Comparison of ENCODE assay signal across 7 cellular contexts in the genomic region with DNA sequence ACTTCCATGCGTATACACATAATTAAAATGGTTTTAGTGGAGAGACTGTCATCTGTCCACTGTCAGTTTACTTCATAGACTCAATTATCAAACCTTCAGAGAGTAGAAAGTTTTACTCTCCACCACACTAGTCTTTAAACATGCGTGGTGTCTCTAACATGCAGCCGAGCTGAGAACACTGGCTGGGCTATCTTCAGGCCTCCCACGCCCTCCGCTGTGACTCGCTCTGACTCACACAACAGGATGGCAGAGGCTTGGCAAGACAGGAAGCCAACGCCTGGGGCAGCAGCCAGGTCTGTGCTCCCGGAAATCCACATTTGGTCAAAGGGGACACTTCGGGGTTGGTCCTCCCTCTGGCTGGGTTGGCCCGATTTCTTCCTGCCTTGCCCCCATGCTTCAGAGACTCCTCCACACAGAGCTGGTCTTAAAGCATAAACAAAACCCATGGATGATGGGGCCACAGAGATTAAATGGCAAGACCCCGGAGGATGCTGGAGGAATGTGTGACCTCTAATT. TPM values are rescaled to one million over a fixed set of nuclear protein-coding genes. Genes with fewer than 3 reads are reported as not detected.
DNase-seq lines count a peak whose midpoint lies in the region; ATAC-seq and TF ChIP-seq lines count a peak whose summit lies in the region.

No MANE protein-coding gene starts in this region.

- WGBS in transverse colon (ENCODE audit: low coverage in 1 of 2), 2 donors: 18 to 20% methylated on average over 3 to 11 of the region's 11 CpGs

- H3K4me2 ChIP-seq in parathyroid adenoma (ENCODE audit: low read length): no peak overlapping the region

- TF ChIP-seq POLR2A in GM18526 (IDR thresholded peaks at IDR 0.05; ENCODE audit: extremely low read depth, insufficient read length) (peak; percentile 58), transverse colon (IDR thresholded peaks at IDR 0.05) (peak; percentile 44)

- H3K4me1 ChIP-seq in parathyroid adenoma: no peaks in the 10 kb centered on the region
- peaks cover 12 to 55% (median 17%) of the 10 kb centered on the region in 4 donors for H3K4me1 ChIP-seq in transverse colon

- no peaks in the 10 kb centered on the region for H3K36me3 ChIP-seq in parathyroid adenoma (ENCODE audit: control insufficient read depth, insufficient read depth, low read length)
- H3K36me3 ChIP-seq in transverse colon: no peaks in the 10 kb centered on the region

- H2AFZ ChIP-seq in parathyroid adenoma: no peak overlapping the region

- no peak for TF ChIP-seq EP300 in transverse colon (IDR thresholded peaks at IDR 0.05; ENCODE audit: low read depth)

- no peak overlapping the region for H3K9ac ChIP-seq in parathyroid adenoma

- peak; percentile 44 for ATAC-seq in HG03060 (IDR thresholded peaks at IDR 0.05; ENCODE audit: low read depth, unreplicated experiment)

- H3K27me3 ChIP-seq in parathyroid adenoma (ENCODE audit: control insufficient read depth, insufficient read depth, low read length) (no peaks in the 10 kb centered on the region), transverse colon (no peaks in the 10 kb centered on the region)

- TF ChIP-seq CTCF in parathyroid adenoma (IDR thresholded peaks at IDR 0.05): no peak
- TF ChIP-seq CTCF in transverse colon (IDR thresholded peaks at IDR 0.05): no peak

- H3K27ac ChIP-seq in parathyroid adenoma (peak overlapping the region; percentile 39), transverse colon (peak overlapping the region; percentile 60 to 81 (median 74))

- H3K4me3 ChIP-seq in parathyroid adenoma (ENCODE audit: low read depth, low read length) (no peak overlapping the region), transverse colon (no peak overlapping the region)

- in situ Hi-C loops in transverse colon (cut with MboI; ENCODE audit: low pct_ligation_motif_present in 1 of 4, low pct_unique_long_range_greater_than_20kb in 1 of 4, low sequenced_read_pairs in 3 of 4): no loop called here

- no peaks in the 10 kb centered on the region for H3K9me3 ChIP-seq in parathyroid adenoma (ENCODE audit: control insufficient read depth, low read length)
- H3K9me3 ChIP-seq in transverse colon: no peaks in the 10 kb centered on the region

- DNase-seq in RKO (ENCODE audit: low spot score): peak; percentile 99
- peak; percentile 65 to 73 for DNase-seq in activated T-helper 1 cell treated with anti-CD3 and anti-CD28 coated beads, Interleukin-2, amount 50 U/mL, for 16 hours (ENCODE audit: low read depth in 1 of 2, low spot score in 1 of 2)
- peak; percentile 90 for DNase-seq in fibroblast of the conjunctiva (ENCODE audit: low read depth)
- peak; percentile 90 for DNase-seq in transverse colon

- H3K79me2 ChIP-seq in parathyroid adenoma: no peaks in the 10 kb centered on the region

- intact Hi-C loops in transverse colon (cut with DNase I; ENCODE audit: low total_unique reads): no loop called here

RNA-seq across cellular contexts. Expression of gene IFNGR2, which starts 22.7 kb away (rescaled TPM):
- total RNA-seq in transverse colon: 100 to 1,000 TPM in 1 of 4 donors, 10 to 100 TPM in 3; 40.8 to 131 (median 76.6) TPM

RNA-seq across cellular contexts. Expression of gene IFNAR1, which starts 55.8 kb away (rescaled TPM):
- 10 to 100 TPM; 10.3 to 30.7 (median 28.9) TPM for total RNA-seq in transverse colon
